ENCODE assay signal across 18 cellular contexts in the genomic region with DNA sequence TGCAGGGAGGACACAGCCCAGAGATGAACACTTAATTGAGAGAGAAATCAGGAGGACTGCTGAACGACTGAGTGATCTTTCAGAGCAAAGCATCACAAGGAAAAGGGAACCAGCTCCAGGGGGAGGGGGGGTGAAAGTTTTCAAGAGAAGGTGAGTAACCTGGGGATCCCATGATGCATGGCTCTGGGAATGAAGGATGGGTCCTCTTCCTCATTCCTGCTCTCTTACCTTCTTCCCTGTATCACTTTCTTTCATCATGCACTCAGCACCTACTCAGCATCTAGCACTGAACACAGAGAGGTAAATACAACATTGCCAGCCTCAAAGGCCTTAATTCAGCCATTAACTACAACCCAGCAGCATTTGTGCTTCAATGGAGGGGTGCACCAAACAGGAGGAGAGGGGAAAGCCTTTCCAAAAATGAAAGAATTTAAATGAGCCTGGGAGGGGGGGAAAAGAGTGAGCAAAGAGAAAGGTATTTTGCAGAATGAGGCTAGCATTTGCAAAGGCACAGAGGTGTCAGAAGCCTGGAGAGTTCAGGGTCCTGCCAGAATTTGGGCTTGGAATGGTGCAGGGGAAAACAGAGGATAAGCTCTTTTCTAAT.
DNase-seq lines count a peak whose midpoint lies in the region; ATAC-seq and TF ChIP-seq lines count a peak whose summit lies in the region.
"Had no signal": no experiment of that assay in that cellular context is flagged by ENCODE, and none has a peak within 500 bp of the region (broad histone marks: within the 10 kb centered on the region; RNA-seq: fewer than 3 reads in every experiment).

No MANE protein-coding gene starts in this region.

- H3K27me3 Mint-ChIP-seq in CD4-positive, alpha-beta T cell, result no peaks in the 10 kb centered on the region
- no peaks in the 10 kb centered on the region for H3K27me3 Mint-ChIP-seq in activated naive CD8-positive, alpha-beta T cell
- H3K27me3 Mint-ChIP-seq: CD8-positive, alpha-beta memory T cell; central memory CD8-positive, alpha-beta T cell had no signal

- H3K4me1 Mint-ChIP-seq in CD4-positive, alpha-beta T cell (ENCODE audit: low read depth), result peaks cover 74% of the 10 kb centered on the region
- peaks cover 91% of the 10 kb centered on the region for H3K4me1 Mint-ChIP-seq in activated naive CD8-positive, alpha-beta T cell (ENCODE audit: low read depth)

- TF ChIP-seq CTCF in CD4-positive, alpha-beta T cell (IDR thresholded peaks at IDR 0.05), result no peak

- H3K27ac Mint-ChIP-seq in CD4-positive, alpha-beta T cell, result peak overlapping the region; percentile 82
- peak overlapping the region; percentile 91 for H3K27ac Mint-ChIP-seq in activated naive CD8-positive, alpha-beta T cell

- no peaks in the 10 kb centered on the region for H3K27me3 ChIP-seq in CD4-positive, alpha-beta T cell (ENCODE audit: control insufficient read depth, insufficient read depth, low read length)

- no peaks in the 10 kb centered on the region for H3K9me3 ChIP-seq in CD4-positive, alpha-beta T cell (ENCODE audit: control insufficient read depth, low read length)

- peaks cover 2% of the 10 kb centered on the region for H3K9me3 Mint-ChIP-seq in CD4-positive, alpha-beta T cell
- H3K9me3 Mint-ChIP-seq in activated naive CD8-positive, alpha-beta T cell (ENCODE audit: low read depth), result no peaks in the 10 kb centered on the region
- H3K9me3 Mint-ChIP-seq: CD8-positive, alpha-beta memory T cell; central memory CD8-positive, alpha-beta T cell had no signal

- ATAC-seq in CD4-positive, alpha-beta T cell (ENCODE audit: poor library complexity), result no peak
- ATAC-seq in HG02852 (IDR thresholded peaks at IDR 0.05; ENCODE audit: unreplicated experiment), result no peak
- ATAC-seq in HG02981 (IDR thresholded peaks at IDR 0.05; ENCODE audit: unreplicated experiment), result no peak

- CTCF ChIA-PET in CD4-positive, alpha-beta T cell (lab: Charles Lee), result no interaction called here

- no peak for DNase-seq in CD4-positive, alpha-beta T cell
- peak; percentile 22 for DNase-seq in HK-2 (ENCODE audit: unreplicated experiment)
- peak; percentile 52 for DNase-seq in kidney glomerular epithelial cell (lab: John Stamatoyannopoulos, UW)
- no peak for DNase-seq in HuH-7 (ENCODE audit: low spot score)
- no peak for DNase-seq in HT-29 (ENCODE audit: low spot score)
- DNase-seq: amygdala; CD8-positive, alpha-beta memory T cell; DND-41; NCI-H1092; NCI-H2029 treated with DMSO at 0.1 percent for 48 hours; NCI-H446 treated with DMSO at 0.1 percent for 48 hours; occipital lobe; SHP77 treated with DMSO at 0.1 percent for 48 hours; T-helper 1 cell had no signal

- POLR2A ChIA-PET in CD4-positive, alpha-beta T cell (lab: Charles Lee), result no interaction called here

- no peak overlapping the region for H3K27ac ChIP-seq in CD4-positive, alpha-beta T cell (ENCODE audit: low read depth, low read length)

- intact Hi-C loops in CD4-positive, alpha-beta T cell (cut with DNase I, micrococcal nuclease), result no loop called here

- H3K4me3 Mint-ChIP-seq in CD4-positive, alpha-beta T cell, result no peak overlapping the region
- H3K4me3 Mint-ChIP-seq in activated naive CD8-positive, alpha-beta T cell, result no peak overlapping the region
- H3K4me3 Mint-ChIP-seq: central memory CD8-positive, alpha-beta T cell had no signal

- H3K36me3 Mint-ChIP-seq in CD4-positive, alpha-beta T cell (ENCODE audit: low read depth), result peaks cover 65% of the 10 kb centered on the region
- H3K36me3 Mint-ChIP-seq in activated naive CD8-positive, alpha-beta T cell, result peaks cover 29% of the 10 kb centered on the region

Comparison
In these comparisons a context has a peak if more than half of its experiments do, and no peak if none do; other contexts are left out.
1. DNase-seq: peak in HK-2 (single experiment) and kidney glomerular epithelial cell (single experiment); none in CD4-positive, alpha-beta T cell (0 of 10), HuH-7 (single experiment) and HT-29 (single experiment).